ENCODE assay signal across 17 cellular contexts in the genomic region with DNA sequence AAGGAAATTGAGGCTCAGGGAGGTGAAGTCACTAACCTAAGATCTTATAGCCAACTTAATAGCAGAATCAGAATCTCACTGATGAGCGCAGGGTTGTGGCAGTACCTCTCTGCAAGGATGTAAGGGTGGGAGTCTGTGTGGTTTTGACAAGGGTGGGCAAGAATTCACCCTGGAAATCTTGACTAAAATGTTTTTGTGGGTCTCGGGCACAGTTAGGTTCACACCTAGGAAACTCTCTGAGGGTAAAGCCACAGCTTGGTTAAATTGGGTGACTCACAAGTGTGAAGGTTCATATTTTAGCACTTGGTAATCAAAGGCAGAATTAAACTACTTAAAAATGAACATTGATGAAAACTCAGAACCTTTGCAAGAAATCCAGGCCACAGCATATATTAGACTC.
DNase-seq lines count a peak whose midpoint lies in the region; ATAC-seq lines count a peak whose summit lies in the region.
"Had no signal": no experiment of that assay in that cellular context is flagged by ENCODE, and none has a peak within 500 bp of the region (broad histone marks: within the 10 kb centered on the region; RNA-seq: fewer than 3 reads in every experiment).

No MANE protein-coding gene starts in this region.

- peak; percentile 59 for DNase-seq in activated CD4-positive, alpha-beta T cell treated with anti-CD3 and anti-CD28 coated beads, Interleukin-2, amount 10 ng/mL, durations not matched to agents 24 days and 14 days
- DNase-seq in activated CD4-positive, alpha-beta T cell treated with anti-CD3 and anti-CD28 coated beads, Interleukin-2, amount 50 U/mL, for 1 hour = no peak
- DNase-seq in activated CD4-positive, alpha-beta memory T cell treated with anti-CD3 and anti-CD28 coated beads, Interleukin-2, amount 10 ng/mL, durations not matched to agents 7 days and 5 days = peak; percentile 29
- peak; percentile 36 to 49 for DNase-seq in stimulated activated CD8-positive, alpha-beta memory T cell treated with anti-CD3 and anti-CD28 coated beads, Interleukin-15, amount 100 ng/mL, for 48 hours (ENCODE audit: low read depth in 2 of 2)
- no peak for DNase-seq in SW480 (ENCODE audit: low spot score)
- DNase-seq: amygdala; effector memory CD4-positive, alpha-beta T cell; H9; head of caudate nucleus; NCI-H1436 treated with DMSO at 0.1 percent for 48 hours; NCI-H774; PC-9; SK-N-SH had no signal

- H3K4me3 Mint-ChIP-seq in activated CD4-positive, alpha-beta T cell treated with anti-CD3 and anti-CD28 coated beads, Interleukin-2, amount 10 ng/mL, durations not matched to agents 24 days and 14 days = no peak overlapping the region
- H3K4me3 Mint-ChIP-seq in activated CD4-positive, alpha-beta memory T cell treated with anti-CD3 and anti-CD28 coated beads, Interleukin-2, amount 10 ng/mL, durations not matched to agents 7 days and 5 days = no peak overlapping the region
- H3K4me3 Mint-ChIP-seq in activated naive CD8-positive, alpha-beta T cell = peak overlapping the region; percentile 68
- H3K4me3 Mint-ChIP-seq: H9 had no signal

- intact Hi-C loops in activated CD4-positive, alpha-beta T cell treated with anti-CD3 and anti-CD28 coated beads, Interleukin-2, amount 10 ng/mL, durations not matched to agents 24 days and 14 days (cut with micrococcal nuclease) = loop anchor here (10.0 kb wide), 1 partner anchor 56 kb away; no protein-coding TSS in a partner anchor

- POLR2A ChIA-PET in activated CD4-positive, alpha-beta memory T cell treated with anti-CD3 and anti-CD28 coated beads, Interleukin-2, amount 10 ng/mL, durations not matched to agents 7 days and 5 days (lab: Charles Lee) = no interaction called here

- H3K36me3 Mint-ChIP-seq in activated CD4-positive, alpha-beta T cell treated with anti-CD3 and anti-CD28 coated beads, Interleukin-2, amount 10 ng/mL, durations not matched to agents 24 days and 14 days (ENCODE audit: low read depth) = peaks cover 2% of the 10 kb centered on the region
- H3K36me3 Mint-ChIP-seq in activated CD4-positive, alpha-beta memory T cell treated with anti-CD3 and anti-CD28 coated beads, Interleukin-2, amount 10 ng/mL, durations not matched to agents 7 days and 5 days (ENCODE audit: low read depth) = peaks cover 7% of the 10 kb centered on the region
- H3K36me3 Mint-ChIP-seq in activated naive CD8-positive, alpha-beta T cell = peaks cover 4% of the 10 kb centered on the region

- peaks cover 24% of the 10 kb centered on the region for H3K4me1 Mint-ChIP-seq in activated CD4-positive, alpha-beta T cell treated with anti-CD3 and anti-CD28 coated beads, Interleukin-2, amount 10 ng/mL, durations not matched to agents 24 days and 14 days
- H3K4me1 Mint-ChIP-seq in activated CD4-positive, alpha-beta memory T cell treated with anti-CD3 and anti-CD28 coated beads, Interleukin-2, amount 10 ng/mL, durations not matched to agents 7 days and 5 days = peaks cover 30% of the 10 kb centered on the region
- peaks cover 63% of the 10 kb centered on the region for H3K4me1 Mint-ChIP-seq in activated naive CD8-positive, alpha-beta T cell (ENCODE audit: low read depth)

- H3K27ac Mint-ChIP-seq in activated CD4-positive, alpha-beta T cell treated with anti-CD3 and anti-CD28 coated beads, Interleukin-2, amount 10 ng/mL, durations not matched to agents 24 days and 14 days = peak overlapping the region; percentile 35
- peak overlapping the region; percentile 22 for H3K27ac Mint-ChIP-seq in activated CD4-positive, alpha-beta memory T cell treated with anti-CD3 and anti-CD28 coated beads, Interleukin-2, amount 10 ng/mL, durations not matched to agents 7 days and 5 days
- H3K27ac Mint-ChIP-seq in activated naive CD8-positive, alpha-beta T cell = peak overlapping the region; percentile 88
- H3K27ac Mint-ChIP-seq: H9 had no signal

- H3K9me3 Mint-ChIP-seq in activated CD4-positive, alpha-beta T cell treated with anti-CD3 and anti-CD28 coated beads, Interleukin-2, amount 10 ng/mL, durations not matched to agents 24 days and 14 days = peaks cover 18% of the 10 kb centered on the region
- H3K9me3 Mint-ChIP-seq in activated CD4-positive, alpha-beta memory T cell treated with anti-CD3 and anti-CD28 coated beads, Interleukin-2, amount 10 ng/mL, durations not matched to agents 7 days and 5 days = peaks cover 3% of the 10 kb centered on the region
- peaks cover 4% of the 10 kb centered on the region for H3K9me3 Mint-ChIP-seq in activated naive CD8-positive, alpha-beta T cell (ENCODE audit: low read depth)
- H3K9me3 Mint-ChIP-seq: H9 had no signal

- CTCF ChIA-PET in activated CD4-positive, alpha-beta memory T cell treated with anti-CD3 and anti-CD28 coated beads, Interleukin-2, amount 10 ng/mL, durations not matched to agents 7 days and 5 days (lab: Charles Lee) = no interaction called here

- no peak for ATAC-seq in HG02970 (IDR thresholded peaks at IDR 0.05; ENCODE audit: low FRiP score, unreplicated experiment)
- ATAC-seq in GM18858 (IDR thresholded peaks at IDR 0.05; ENCODE audit: unreplicated experiment) = no peak
- ATAC-seq: A549 had no signal

- H3K27me3 Mint-ChIP-seq in activated CD4-positive, alpha-beta T cell treated with anti-CD3 and anti-CD28 coated beads, Interleukin-2, amount 10 ng/mL, durations not matched to agents 24 days and 14 days = no peaks in the 10 kb centered on the region
- no peaks in the 10 kb centered on the region for H3K27me3 Mint-ChIP-seq in activated CD4-positive, alpha-beta memory T cell treated with anti-CD3 and anti-CD28 coated beads, Interleukin-2, amount 10 ng/mL, durations not matched to agents 7 days and 5 days
- H3K27me3 Mint-ChIP-seq in activated naive CD8-positive, alpha-beta T cell = no peaks in the 10 kb centered on the region

Comparison
In these comparisons a context has a peak if more than half of its experiments do, and no peak if none do; other contexts are left out.
1. DNase-seq: peak in activated CD4-positive, alpha-beta T cell treated with anti-CD3 and anti-CD28 coated beads, Interleukin-2, amount 10 ng/mL, durations not matched to agents 24 days and 14 days (single experiment), activated CD4-positive, alpha-beta memory T cell treated with anti-CD3 and anti-CD28 coated beads, Interleukin-2, amount 10 ng/mL, durations not matched to agents 7 days and 5 days (single experiment) and stimulated activated CD8-positive, alpha-beta memory T cell treated with anti-CD3 and anti-CD28 coated beads, Interleukin-15, amount 100 ng/mL, for 48 hours (2 of 2); none in activated CD4-positive, alpha-beta T cell treated with anti-CD3 and anti-CD28 coated beads, Interleukin-2, amount 50 U/mL, for 1 hour (single experiment) and SW480 (single experiment).
2. H3K27ac Mint-ChIP-seq: peak in every context shown above with its lines; median percentile 88 in activated naive CD8-positive, alpha-beta T cell; 35 in activated CD4-positive, alpha-beta T cell treated with anti-CD3 and anti-CD28 coated beads, Interleukin-2, amount 10 ng/mL, durations not matched to agents 24 days and 14 days; 22 in activated CD4-positive, alpha-beta memory T cell treated with anti-CD3 and anti-CD28 coated beads, Interleukin-2, amount 10 ng/mL, durations not matched to agents 7 days and 5 days.